In the genomic region with DNA sequence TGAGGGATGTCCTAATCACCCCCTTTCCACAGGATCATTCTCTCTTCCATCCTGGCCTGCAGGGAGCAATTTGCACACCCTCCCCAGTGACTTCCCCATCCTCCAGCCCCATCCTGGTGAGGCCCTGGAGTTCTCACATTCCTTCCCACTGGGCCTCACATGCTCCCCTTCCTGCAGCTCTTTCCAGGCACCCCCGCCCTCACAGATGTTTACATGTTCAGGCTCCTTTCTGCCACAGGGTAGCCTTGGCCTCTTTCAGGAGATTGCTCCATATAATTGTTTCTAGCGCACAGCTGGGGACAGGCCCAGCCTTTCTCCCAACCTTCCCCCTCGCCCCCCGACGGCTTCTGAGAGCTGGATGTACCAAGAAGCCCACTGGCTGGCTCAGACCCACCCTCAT, we compare ENCODE assay signal across 15 cellular contexts.
DNase-seq lines count a peak whose midpoint lies in the region; ATAC-seq and TF ChIP-seq lines count a peak whose summit lies in the region.
"Had no signal": no experiment of that assay in that cellular context is flagged by ENCODE, and none has a peak within 500 bp of the region (broad histone marks: within the 10 kb centered on the region; RNA-seq: fewer than 3 reads in every experiment).

No MANE protein-coding gene starts in this region.

- H3K4me3 ChIP-seq in GM23338: no peak overlapping the region
- H3K4me3 ChIP-seq in SJSA1: no peak overlapping the region
- H3K4me3 ChIP-seq in fibroblast of villous mesenchyme (ENCODE audit: low read depth, low read length): no peak overlapping the region
- H3K4me3 ChIP-seq in parathyroid adenoma (ENCODE audit: low read depth, low read length): no peak overlapping the region
- no peak overlapping the region for H3K4me3 ChIP-seq in stomach
- H3K4me3 ChIP-seq: spleen had no signal

- H3K9me3 ChIP-seq in SJSA1 (replicated peaks) (no peaks in the 10 kb centered on the region), parathyroid adenoma (ENCODE audit: control insufficient read depth, low read length) (no peaks in the 10 kb centered on the region), stomach (no peaks in the 10 kb centered on the region)
- H3K9me3 ChIP-seq: spleen had no signal

- no peaks in the 10 kb centered on the region for H3K9me2 ChIP-seq in GM23338 (ENCODE audit: insufficient read depth)

- H4K20me1 ChIP-seq in GM23338 (replicated peaks; ENCODE audit: insufficient read depth): no peaks in the 10 kb centered on the region

- H3K36me3 Mint-ChIP-seq in GM23338 (ENCODE audit: low read depth) (no peaks in the 10 kb centered on the region), nephron progenitor cell (ENCODE audit: low read depth) (no peaks in the 10 kb centered on the region)
- H3K36me3 Mint-ChIP-seq in activated CD4-positive, alpha-beta T cell treated with anti-CD3 and anti-CD28 coated beads, Interleukin-2, amount 10 ng/mL, durations not matched to agents 24 days and 14 days (ENCODE audit: low read depth): peaks cover 2% of the 10 kb centered on the region

- H3F3A ChIP-seq in GM23338 (replicated peaks; ENCODE audit: low read depth): no peaks in the 10 kb centered on the region

- no peak overlapping the region for H3K9ac ChIP-seq in parathyroid adenoma

- H3K79me2 ChIP-seq in GM23338 (replicated peaks; ENCODE audit: insufficient read depth) (no peaks in the 10 kb centered on the region), parathyroid adenoma (no peaks in the 10 kb centered on the region)

- peak; percentile 61 for DNase-seq in GM23338 (ENCODE audit: low spot score)
- peak; percentile 57 to 70 for DNase-seq in SJSA1 (ENCODE audit: low read depth in 1 of 2, low spot score in 2 of 2)
- peak; percentile 66 for DNase-seq in fibroblast of villous mesenchyme (ENCODE audit: low read depth)
- no peak for DNase-seq in stomach
- no peak for DNase-seq in nephron progenitor cell
- no peak for DNase-seq in activated CD4-positive, alpha-beta T cell treated with anti-CD3 and anti-CD28 coated beads, Interleukin-2, amount 10 ng/mL, durations not matched to agents 24 days and 14 days
- DNase-seq: activated CD8-positive, alpha-beta T cell treated with anti-CD3 and anti-CD28 coated beads for 36 hours; NCI-H2227 treated with DMSO at 0.1 percent for 48 hours; occipital lobe; spleen; stimulated activated naive CD8-positive, alpha-beta T cell treated with anti-CD3 and anti-CD28 coated beads, Interleukin-15, Interleukin-2, amounts not matched to agents 100 U/mL and 50 U/mL, for 24 hours had no signal

- intact Hi-C loops in stomach (cut with DNase I; ENCODE audit: low total_unique reads): no loop called here
- intact Hi-C loops in activated CD4-positive, alpha-beta T cell treated with anti-CD3 and anti-CD28 coated beads, Interleukin-2, amount 10 ng/mL, durations not matched to agents 24 days and 14 days (cut with micrococcal nuclease): no loop called here

- no peaks in the 10 kb centered on the region for H3K36me3 ChIP-seq in GM23338 (ENCODE audit: insufficient read depth)
- H3K36me3 ChIP-seq in SJSA1: no peaks in the 10 kb centered on the region
- H3K36me3 ChIP-seq in parathyroid adenoma (ENCODE audit: control insufficient read depth, insufficient read depth, low read length): no peaks in the 10 kb centered on the region
- H3K36me3 ChIP-seq in stomach: no peaks in the 10 kb centered on the region
- H3K36me3 ChIP-seq: spleen had no signal

- no peaks in the 10 kb centered on the region for H3K9me3 Mint-ChIP-seq in GM23338
- no peaks in the 10 kb centered on the region for H3K9me3 Mint-ChIP-seq in nephron progenitor cell
- H3K9me3 Mint-ChIP-seq in activated CD4-positive, alpha-beta T cell treated with anti-CD3 and anti-CD28 coated beads, Interleukin-2, amount 10 ng/mL, durations not matched to agents 24 days and 14 days: no peaks in the 10 kb centered on the region
- H3K9me3 Mint-ChIP-seq: activated CD8-positive, alpha-beta T cell treated with anti-CD3 and anti-CD28 coated beads for 36 hours; activated T-helper 1 cell treated with anti-CD3 and anti-CD28 coated beads, Interleukin-12 subunit alpha, Interleukin-12 subunit beta, Interleukin-2, Interleukin-4 antibody, amounts not matched to agents 30 ng/mL and 10 ng/mL and 1 ng/mL, durations not matched to agents 14 hours and 24 hours and 36 hours had no signal

- H3K4me1 Mint-ChIP-seq in GM23338: peaks cover 42% of the 10 kb centered on the region
- peaks cover 42% of the 10 kb centered on the region for H3K4me1 Mint-ChIP-seq in nephron progenitor cell
- H3K4me1 Mint-ChIP-seq in activated CD4-positive, alpha-beta T cell treated with anti-CD3 and anti-CD28 coated beads, Interleukin-2, amount 10 ng/mL, durations not matched to agents 24 days and 14 days: peaks cover 20% of the 10 kb centered on the region

- H3K27me3 Mint-ChIP-seq in GM23338 (ENCODE audit: insufficient read depth, low read depth, poor library complexity) (peaks cover 2% of the 10 kb centered on the region), nephron progenitor cell (ENCODE audit: low read depth, poor library complexity) (peaks cover 4% of the 10 kb centered on the region)
- H3K27me3 Mint-ChIP-seq in activated CD4-positive, alpha-beta T cell treated with anti-CD3 and anti-CD28 coated beads, Interleukin-2, amount 10 ng/mL, durations not matched to agents 24 days and 14 days: no peaks in the 10 kb centered on the region
- H3K27me3 Mint-ChIP-seq: activated CD8-positive, alpha-beta T cell treated with anti-CD3 and anti-CD28 coated beads for 36 hours; B cell had no signal

- no peak for TF ChIP-seq CTCF in GM23338 (conservative IDR thresholded peaks at IDR 0.05; ENCODE audit: low read depth in 2 of 2)
- TF ChIP-seq CTCF in fibroblast of villous mesenchyme (IDR thresholded peaks at IDR 0.05; ENCODE audit: insufficient read depth, low read depth, low read length): no peak
- TF ChIP-seq CTCF in parathyroid adenoma (IDR thresholded peaks at IDR 0.05): no peak
- no peak for TF ChIP-seq CTCF in stomach (IDR thresholded peaks at IDR 0.05)
- no peak for TF ChIP-seq CTCF in nephron progenitor cell (IDR thresholded peaks at IDR 0.05)

- TF ChIP-seq POLR2A in stomach (IDR thresholded peaks at IDR 0.05): no peak

- H3K27ac Mint-ChIP-seq in GM23338 (0 out of 2 replicates have a peak overlapping the region, but pooled peaks have one; percentile 54), nephron progenitor cell (no peak overlapping the region)
- H3K27ac Mint-ChIP-seq in activated CD4-positive, alpha-beta T cell treated with anti-CD3 and anti-CD28 coated beads, Interleukin-2, amount 10 ng/mL, durations not matched to agents 24 days and 14 days: no peak overlapping the region
- H3K27ac Mint-ChIP-seq: activated CD8-positive, alpha-beta T cell treated with anti-CD3 and anti-CD28 coated beads for 36 hours; activated T-helper 1 cell treated with anti-CD3 and anti-CD28 coated beads, Interleukin-12 subunit alpha, Interleukin-12 subunit beta, Interleukin-2, Interleukin-4 antibody, amounts not matched to agents 30 ng/mL and 10 ng/mL and 1 ng/mL, durations not matched to agents 14 hours and 24 hours and 36 hours; B cell had no signal

- peak overlapping the region; percentile 48 for H3K4me2 ChIP-seq in GM23338
- H3K4me2 ChIP-seq in parathyroid adenoma (ENCODE audit: low read length): no peak overlapping the region

- H3K4me3 Mint-ChIP-seq in GM23338 (no peak overlapping the region), nephron progenitor cell (no peak overlapping the region)
- no peak overlapping the region for H3K4me3 Mint-ChIP-seq in activated CD4-positive, alpha-beta T cell treated with anti-CD3 and anti-CD28 coated beads, Interleukin-2, amount 10 ng/mL, durations not matched to agents 24 days and 14 days
- H3K4me3 Mint-ChIP-seq: activated CD8-positive, alpha-beta T cell treated with anti-CD3 and anti-CD28 coated beads for 36 hours; activated T-helper 1 cell treated with anti-CD3 and anti-CD28 coated beads, Interleukin-12 subunit alpha, Interleukin-12 subunit beta, Interleukin-2, Interleukin-4 antibody, amounts not matched to agents 30 ng/mL and 10 ng/mL and 1 ng/mL, durations not matched to agents 14 hours and 24 hours and 36 hours; B cell had no signal

- ATAC-seq in GM23338 (peak; percentile 90), GM18873 (IDR thresholded peaks at IDR 0.05; ENCODE audit: low FRiP score, unreplicated experiment) (no peak)
- ATAC-seq: activated CD8-positive, alpha-beta T cell treated with anti-CD3 and anti-CD28 coated beads for 36 hours; stimulated activated naive CD8-positive, alpha-beta T cell treated with anti-CD3 and anti-CD28 coated beads, Interleukin-15, Interleukin-2, amounts not matched to agents 100 U/mL and 50 U/mL, for 24 hours had no signal

- no peaks in the 10 kb centered on the region for H3K27me3 ChIP-seq in GM23338 (ENCODE audit: insufficient read depth)
- no peaks in the 10 kb centered on the region for H3K27me3 ChIP-seq in SJSA1 (replicated peaks)
- no peaks in the 10 kb centered on the region for H3K27me3 ChIP-seq in parathyroid adenoma (ENCODE audit: control insufficient read depth, insufficient read depth, low read length)
- H3K27me3 ChIP-seq in stomach: no peaks in the 10 kb centered on the region
- H3K27me3 ChIP-seq: spleen had no signal

- H3K27ac ChIP-seq in GM23338 (ENCODE audit: low read depth) (no peak overlapping the region), SJSA1 (peak overlapping the region; percentile 71), parathyroid adenoma (no peak overlapping the region), stomach (no peak overlapping the region)
- H3K27ac ChIP-seq: spleen had no signal

- H3K4me1 ChIP-seq in GM23338 (ENCODE audit: insufficient read depth) (peaks cover 26% of the 10 kb centered on the region), SJSA1 (replicated peaks) (peaks cover 41% of the 10 kb centered on the region), parathyroid adenoma (peaks cover 5% of the 10 kb centered on the region), stomach (peaks cover 0 to 12% (median 0%) of the 10 kb centered on the region in 4 donors)

- H2AFZ ChIP-seq in GM23338: peak overlapping the region; percentile 10
- peak overlapping the region; percentile 40 for H2AFZ ChIP-seq in parathyroid adenoma

- WGBS in stomach, 5 donors: 73 to 92% (median 79%) methylated on average over 5 of the region's 5 CpGs

- no peak for TF ChIP-seq EP300 in stomach (IDR thresholded peaks at IDR 0.05)

TF ChIP-seq in GM23338, 12 proteins besides CTCF, POLR2A, EP300 and RAD21 (continues in another document):
- TF ChIP-seq EZH2 (IDR thresholded peaks at IDR 0.05; ENCODE audit: low read depth, unreplicated experiment) (no peak), ZNF114 (CRISPR knock-in tag; IDR thresholded peaks at IDR 0.05) (no peak), JUNB (IDR thresholded peaks at IDR 0.05; ENCODE audit: unreplicated experiment) (no peak), POLR2AphosphoS5 (IDR thresholded peaks at IDR 0.05; ENCODE audit: low read depth) (no peak)
- TF ChIP-seq, protein P1, sequence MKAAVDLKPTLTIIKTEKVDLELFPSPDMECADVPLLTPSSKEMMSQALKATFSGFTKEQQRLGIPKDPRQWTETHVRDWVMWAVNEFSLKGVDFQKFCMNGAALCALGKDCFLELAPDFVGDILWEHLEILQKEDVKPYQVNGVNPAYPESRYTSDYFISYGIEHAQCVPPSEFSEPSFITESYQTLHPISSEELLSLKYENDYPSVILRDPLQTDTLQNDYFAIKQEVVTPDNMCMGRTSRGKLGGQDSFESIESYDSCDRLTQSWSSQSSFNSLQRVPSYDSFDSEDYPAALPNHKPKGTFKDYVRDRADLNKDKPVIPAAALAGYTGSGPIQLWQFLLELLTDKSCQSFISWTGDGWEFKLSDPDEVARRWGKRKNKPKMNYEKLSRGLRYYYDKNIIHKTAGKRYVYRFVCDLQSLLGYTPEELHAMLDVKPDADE (IDR thresholded peaks at IDR 0.05): no peak

Comparison
In these comparisons a context has a peak if more than half of its experiments do, and no peak if none do; other contexts are left out.
1. DNase-seq: peak in GM23338 (single experiment), SJSA1 (2 of 2) and fibroblast of villous mesenchyme (single experiment); none in stomach (single experiment), nephron progenitor cell (single experiment) and activated CD4-positive, alpha-beta T cell treated with anti-CD3 and anti-CD28 coated beads, Interleukin-2, amount 10 ng/mL, durations not matched to agents 24 days and 14 days (single experiment).